8 cellular contexts compared by ENCODE assay signal in the genomic region with DNA sequence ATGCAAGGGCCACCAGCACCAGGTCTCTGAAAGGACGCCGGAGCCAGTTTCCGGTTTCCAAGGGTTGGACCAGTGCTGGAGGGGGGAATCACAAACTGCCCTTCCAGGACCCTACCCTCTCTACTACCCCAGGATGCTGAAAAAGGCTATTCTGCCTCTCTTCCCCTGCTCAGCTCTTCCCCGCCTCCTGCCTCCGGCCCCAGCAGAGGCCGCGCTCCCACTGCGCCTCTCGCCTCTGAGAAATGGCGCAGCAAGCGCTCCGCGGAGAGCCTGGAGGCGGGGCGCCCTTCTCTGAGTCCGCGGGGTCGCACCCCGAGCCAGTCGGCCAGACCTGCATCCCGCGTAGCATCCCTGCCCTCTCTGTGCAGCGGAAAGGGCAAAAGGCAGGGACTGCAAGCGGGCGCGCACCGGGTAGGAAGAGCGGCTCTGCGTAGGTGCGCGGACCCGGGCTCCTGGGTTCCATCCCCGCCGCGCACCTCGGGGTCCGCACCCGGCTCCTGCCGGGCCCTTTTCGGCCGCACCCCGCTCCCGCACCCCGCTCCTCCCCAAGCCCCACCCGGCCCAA. TPM values are rescaled to one million over a fixed set of nuclear protein-coding genes. Genes with fewer than 3 reads are reported as not detected.
DNase-seq lines count a peak whose midpoint lies in the region; ATAC-seq and TF ChIP-seq lines count a peak whose summit lies in the region.

No MANE protein-coding gene starts in this region.

- no peaks in the 10 kb centered on the region for H3K36me3 Mint-ChIP-seq in activated CD8-positive, alpha-beta memory T cell treated with anti-CD3 and anti-CD28 coated beads, Interleukin-2, amount 10 ng/mL, durations not matched to agents 7 days and 5 days
- H3K36me3 Mint-ChIP-seq in activated T-helper 1 cell treated with anti-CD3 and anti-CD28 coated beads, Interleukin-12 subunit alpha, Interleukin-12 subunit beta, Interleukin-2, Interleukin-4 antibody, amounts not matched to agents 30 ng/mL and 10 ng/mL and 1 ng/mL, durations not matched to agents 14 hours and 24 hours and 36 hours (ENCODE audit: low read depth), result no peaks in the 10 kb centered on the region

- TF ChIP-seq POLR2A in suprapubic skin (IDR thresholded peaks at IDR 0.05), result no peak

- H3K4me3 ChIP-seq in suprapubic skin, result peak overlapping the region; percentile 55

- no peak overlapping the region for H3K27ac ChIP-seq in suprapubic skin

- H3K9me3 Mint-ChIP-seq in activated CD8-positive, alpha-beta memory T cell treated with anti-CD3 and anti-CD28 coated beads, Interleukin-2, amount 10 ng/mL, durations not matched to agents 7 days and 5 days (ENCODE audit: low read depth), result no peaks in the 10 kb centered on the region
- no peaks in the 10 kb centered on the region for H3K9me3 Mint-ChIP-seq in activated T-helper 1 cell treated with anti-CD3 and anti-CD28 coated beads, Interleukin-12 subunit alpha, Interleukin-12 subunit beta, Interleukin-2, Interleukin-4 antibody, amounts not matched to agents 30 ng/mL and 10 ng/mL and 1 ng/mL, durations not matched to agents 14 hours and 24 hours and 36 hours

- peak overlapping the region; percentile 46 for H3K4me3 Mint-ChIP-seq in activated CD8-positive, alpha-beta memory T cell treated with anti-CD3 and anti-CD28 coated beads, Interleukin-2, amount 10 ng/mL, durations not matched to agents 7 days and 5 days
- peak overlapping the region; percentile 45 for H3K4me3 Mint-ChIP-seq in activated T-helper 1 cell treated with anti-CD3 and anti-CD28 coated beads, Interleukin-12 subunit alpha, Interleukin-12 subunit beta, Interleukin-2, Interleukin-4 antibody, amounts not matched to agents 30 ng/mL and 10 ng/mL and 1 ng/mL, durations not matched to agents 14 hours and 24 hours and 36 hours

- intact Hi-C loops in activated T-helper 1 cell treated with anti-CD3 and anti-CD28 coated beads, Interleukin-12 subunit alpha, Interleukin-12 subunit beta, Interleukin-2, Interleukin-4 antibody, amounts not matched to agents 30 ng/mL and 10 ng/mL and 1 ng/mL, durations not matched to agents 14 hours and 24 hours and 36 hours (cut with micrococcal nuclease), result loop anchor here (5.0 kb wide), 1 partner anchor 126 kb away; no protein-coding TSS in a partner anchor

- no peak overlapping the region for H3K27ac Mint-ChIP-seq in activated CD8-positive, alpha-beta memory T cell treated with anti-CD3 and anti-CD28 coated beads, Interleukin-2, amount 10 ng/mL, durations not matched to agents 7 days and 5 days
- no peak overlapping the region for H3K27ac Mint-ChIP-seq in activated T-helper 1 cell treated with anti-CD3 and anti-CD28 coated beads, Interleukin-12 subunit alpha, Interleukin-12 subunit beta, Interleukin-2, Interleukin-4 antibody, amounts not matched to agents 30 ng/mL and 10 ng/mL and 1 ng/mL, durations not matched to agents 14 hours and 24 hours and 36 hours

- WGBS in suprapubic skin, result 4% methylated on average over 24 of the region's 45 CpGs

- H3K36me3 ChIP-seq in suprapubic skin, result no peaks in the 10 kb centered on the region

- no peak for TF ChIP-seq EP300 in suprapubic skin (IDR thresholded peaks at IDR 0.05)

- peaks cover 59% of the 10 kb centered on the region for H3K27me3 ChIP-seq in suprapubic skin

- H3K27me3 Mint-ChIP-seq in activated CD8-positive, alpha-beta memory T cell treated with anti-CD3 and anti-CD28 coated beads, Interleukin-2, amount 10 ng/mL, durations not matched to agents 7 days and 5 days, result peaks cover 42% of the 10 kb centered on the region
- H3K27me3 Mint-ChIP-seq in activated T-helper 1 cell treated with anti-CD3 and anti-CD28 coated beads, Interleukin-12 subunit alpha, Interleukin-12 subunit beta, Interleukin-2, Interleukin-4 antibody, amounts not matched to agents 30 ng/mL and 10 ng/mL and 1 ng/mL, durations not matched to agents 14 hours and 24 hours and 36 hours (ENCODE audit: insufficient read depth), result peaks cover 29% of the 10 kb centered on the region

- H3K4me1 Mint-ChIP-seq in activated CD8-positive, alpha-beta memory T cell treated with anti-CD3 and anti-CD28 coated beads, Interleukin-2, amount 10 ng/mL, durations not matched to agents 7 days and 5 days, result peaks cover 13% of the 10 kb centered on the region
- peaks cover 6% of the 10 kb centered on the region for H3K4me1 Mint-ChIP-seq in activated T-helper 1 cell treated with anti-CD3 and anti-CD28 coated beads, Interleukin-12 subunit alpha, Interleukin-12 subunit beta, Interleukin-2, Interleukin-4 antibody, amounts not matched to agents 30 ng/mL and 10 ng/mL and 1 ng/mL, durations not matched to agents 14 hours and 24 hours and 36 hours (ENCODE audit: low read depth)

- CTCF ChIA-PET in activated CD8-positive, alpha-beta memory T cell treated with anti-CD3 and anti-CD28 coated beads, Interleukin-2, amount 10 ng/mL, durations not matched to agents 7 days and 5 days (lab: Charles Lee), result no interaction called here

- peak; percentile 26 for ATAC-seq in activated CD8-positive, alpha-beta memory T cell treated with anti-CD3 and anti-CD28 coated beads, Interleukin-2, amount 10 ng/mL, durations not matched to agents 7 days and 5 days

- DNase-seq in activated CD8-positive, alpha-beta memory T cell treated with anti-CD3 and anti-CD28 coated beads, Interleukin-2, amount 10 ng/mL, durations not matched to agents 7 days and 5 days, result no peak
- no peak for DNase-seq in activated CD8-positive, alpha-beta memory T cell treated with anti-CD3 and anti-CD28 coated beads, Interleukin-2, amount 50 U/mL, for 4 hours
- DNase-seq in activated T-helper 1 cell treated with anti-CD3 and anti-CD28 coated beads, Interleukin-12 subunit alpha, Interleukin-12 subunit beta, Interleukin-2, Interleukin-4 antibody, amounts not matched to agents 30 ng/mL and 10 ng/mL and 1 ng/mL, durations not matched to agents 14 hours and 24 hours and 36 hours (ENCODE audit: low spot score), result no peak
- DNase-seq in iris pigment epithelial cell (ENCODE audit: low read depth) (peak; percentile 23), suprapubic skin (ENCODE audit: low spot score in 2 of 2) (no peak), COLO829 (ENCODE audit: low spot score) (no peak), AG08396 (ENCODE audit: low spot score) (no peak), NCI-H128 (lab: John Stamatoyannopoulos, UW; ENCODE audit: unreplicated experiment) (no peak)

- peaks cover 20% of the 10 kb centered on the region for H3K4me1 ChIP-seq in suprapubic skin

- TF ChIP-seq CTCF in suprapubic skin (IDR thresholded peaks at IDR 0.05), result no peak

- no peaks in the 10 kb centered on the region for H3K9me3 ChIP-seq in suprapubic skin

RNA-seq across cellular contexts. Expression of gene RET, which starts 0.5 kb away (rescaled TPM):
- total RNA-seq in activated CD8-positive, alpha-beta memory T cell treated with anti-CD3 and anti-CD28 coated beads, Interleukin-2, amount 10 ng/mL, durations not matched to agents 7 days and 5 days, result under 1 TPM; 0.38 to 0.45 TPM
- 0.27 and 0.31 TPM in 2 replicates for total RNA-seq in activated T-helper 1 cell treated with anti-CD3 and anti-CD28 coated beads, Interleukin-12 subunit alpha, Interleukin-12 subunit beta, Interleukin-2, Interleukin-4 antibody, amounts not matched to agents 30 ng/mL and 10 ng/mL and 1 ng/mL, durations not matched to agents 14 hours and 24 hours and 36 hours
- 1 to 10 TPM in 1 of 4 donors, under 1 TPM in 3; 0.23 to 2.1 (median 0.78) TPM for total RNA-seq in suprapubic skin
